32 cellular contexts compared by ENCODE assay signal in the genomic region with DNA sequence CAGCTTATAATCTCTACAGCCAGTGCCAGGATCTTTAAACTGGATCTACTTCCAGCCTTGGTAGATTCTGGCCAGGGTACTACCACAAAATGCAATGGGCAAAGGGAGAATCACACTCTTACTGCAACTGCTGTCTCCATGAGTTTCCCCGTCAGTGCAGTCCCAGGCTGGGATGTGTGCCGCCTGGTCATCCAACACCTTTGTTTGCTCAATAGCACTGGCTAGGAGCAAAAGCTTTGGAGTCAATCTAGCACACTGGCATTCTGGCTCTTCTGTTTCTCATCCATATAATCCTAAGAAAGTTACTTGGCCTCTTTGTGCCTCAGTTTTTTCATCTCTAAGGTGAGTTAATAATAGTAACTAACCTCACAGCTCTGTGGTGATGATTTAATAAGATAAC.
"Had no signal": no experiment of that assay in that cellular context is flagged by ENCODE, and none has a peak within 500 bp of the region (broad histone marks: within the 10 kb centered on the region; RNA-seq: fewer than 3 reads in every experiment).

No MANE protein-coding gene starts in this region.

- H3K9me3 Mint-ChIP-seq: activated CD4-positive, alpha-beta T cell treated with anti-CD3 and anti-CD28 coated beads, Interleukin-2, amount 10 ng/mL, durations not matched to agents 24 days and 14 days; activated naive CD4-positive, alpha-beta T cell treated with anti-CD3 and anti-CD28 coated beads, Interleukin-2, amount 50 U/mL, for 24 hours; activated naive CD8-positive, alpha-beta T cell treated with anti-CD3 and anti-CD28 coated beads, Interleukin-2, amount 10 ng/mL, durations not matched to agents 7 days and 5 days; activated T-cell treated with anti-CD3 and anti-CD28 coated beads, Interleukin-2, amount 50 U/mL, for 72 hours; activated T-helper 17 cell treated with anti-CD3 and anti-CD28 coated beads, Interleukin-2, amount 50 U/mL, for 72 hours had no signal

- H3K4me3 Mint-ChIP-seq: activated CD4-positive, alpha-beta T cell treated with anti-CD3 and anti-CD28 coated beads, Interleukin-2, amount 10 ng/mL, durations not matched to agents 24 days and 14 days; activated CD8-positive, alpha-beta T cell treated with anti-CD3 and anti-CD28 coated beads for 36 hours; activated naive CD4-positive, alpha-beta T cell treated with anti-CD3 and anti-CD28 coated beads, Interleukin-2, amount 50 U/mL, for 24 hours; activated naive CD8-positive, alpha-beta T cell treated with anti-CD3 and anti-CD28 coated beads, Interleukin-2, amount 10 ng/mL, durations not matched to agents 7 days and 5 days; activated T-cell treated with anti-CD3 and anti-CD28 coated beads, Interleukin-2, amount 50 U/mL, for 72 hours; activated T-helper 17 cell treated with anti-CD3 and anti-CD28 coated beads, Interleukin-2, amount 50 U/mL, for 72 hours had no signal

- H3K4me3 ChIP-seq: ascending aorta had no signal

- H3K9me3 ChIP-seq: ascending aorta had no signal

- H3K27ac Mint-ChIP-seq: activated CD4-positive, alpha-beta T cell treated with anti-CD3 and anti-CD28 coated beads, Interleukin-2, amount 10 ng/mL, durations not matched to agents 24 days and 14 days; activated CD8-positive, alpha-beta T cell treated with anti-CD3 and anti-CD28 coated beads for 36 hours; activated naive CD4-positive, alpha-beta T cell treated with anti-CD3 and anti-CD28 coated beads, Interleukin-2, amount 50 U/mL, for 24 hours; activated naive CD8-positive, alpha-beta T cell treated with anti-CD3 and anti-CD28 coated beads, Interleukin-2, amount 10 ng/mL, durations not matched to agents 7 days and 5 days; activated T-cell treated with anti-CD3 and anti-CD28 coated beads, Interleukin-2, amount 50 U/mL, for 72 hours; activated T-helper 17 cell treated with anti-CD3 and anti-CD28 coated beads, Interleukin-2, amount 50 U/mL, for 72 hours had no signal

- DNase-seq: activated CD4-positive, alpha-beta T cell treated with anti-CD3 and anti-CD28 coated beads, Interleukin-2, amount 10 ng/mL, durations not matched to agents 24 days and 14 days; activated CD4-positive, alpha-beta T cell treated with anti-CD3 and anti-CD28 coated beads, Interleukin-2, amount 50 U/mL, for 4 hours; activated CD8-positive, alpha-beta T cell treated with anti-CD3 and anti-CD28 coated beads for 36 hours; activated effector memory CD4-positive, alpha-beta T cell treated with anti-CD3 and anti-CD28 coated beads, Interleukin-2, amount 50 U/mL, for 16 hours; activated naive CD4-positive, alpha-beta T cell treated with Interleukin-2 at 50 U/mL for 16 hours; activated naive CD8-positive, alpha-beta T cell treated with anti-CD3 and anti-CD28 coated beads, Interleukin-2, amount 10 ng/mL, durations not matched to agents 7 days and 5 days; activated T-cell treated with anti-CD3 and anti-CD28 coated beads, Interleukin-2, amount 50 U/mL, for 1 hour; activated T-cell treated with anti-CD3 and anti-CD28 coated beads, Interleukin-2, amount 50 U/mL, for 72 hours; amygdala; central memory CD4-positive, alpha-beta T cell; Kasumi-1; KG1; MM.1S; MV-4-11; NCI-H1092; NCI-H1436 treated with DMSO at 0.1 percent for 48 hours; NCI-H1694 treated with DMSO at 0.1 percent for 48 hours; NCI-H2029; NCI-H510A; NCI-H526; NCI-H748 treated with DMSO at 0.1 percent for 48 hours; NK-92 treated with Interleukin-12 subunit alpha and Interleukin-12 subunit beta, amount 100 ng/mL, for 24 hours; PC-3; Right ventricle myocardium superior; SW 1271; T-helper 1 cell; T-helper 2 cell; T-helper 9 cell; WERI-Rb-1 had no signal

- H3K27me3 ChIP-seq: ascending aorta had no signal

- H3K4me1 ChIP-seq: ascending aorta had no signal

- H3K27ac ChIP-seq: ascending aorta, WERI-Rb-1 had no signal

- H3K36me3 ChIP-seq: ascending aorta, WERI-Rb-1 had no signal

- H3K4me1 Mint-ChIP-seq: activated CD4-positive, alpha-beta T cell treated with anti-CD3 and anti-CD28 coated beads, Interleukin-2, amount 10 ng/mL, durations not matched to agents 24 days and 14 days; activated naive CD4-positive, alpha-beta T cell treated with anti-CD3 and anti-CD28 coated beads, Interleukin-2, amount 50 U/mL, for 24 hours; activated naive CD8-positive, alpha-beta T cell treated with anti-CD3 and anti-CD28 coated beads, Interleukin-2, amount 10 ng/mL, durations not matched to agents 7 days and 5 days; activated T-helper 17 cell treated with anti-CD3 and anti-CD28 coated beads, Interleukin-2, amount 50 U/mL, for 72 hours had no signal

- H3K36me3 Mint-ChIP-seq: activated naive CD4-positive, alpha-beta T cell treated with anti-CD3 and anti-CD28 coated beads, Interleukin-2, amount 50 U/mL, for 24 hours; activated naive CD8-positive, alpha-beta T cell treated with anti-CD3 and anti-CD28 coated beads, Interleukin-2, amount 10 ng/mL, durations not matched to agents 7 days and 5 days had no signal

- H3K27me3 Mint-ChIP-seq: activated CD4-positive, alpha-beta T cell treated with anti-CD3 and anti-CD28 coated beads, Interleukin-2, amount 10 ng/mL, durations not matched to agents 24 days and 14 days; activated CD8-positive, alpha-beta T cell treated with anti-CD3 and anti-CD28 coated beads for 36 hours; activated naive CD4-positive, alpha-beta T cell treated with anti-CD3 and anti-CD28 coated beads, Interleukin-2, amount 50 U/mL, for 24 hours; activated naive CD8-positive, alpha-beta T cell treated with anti-CD3 and anti-CD28 coated beads, Interleukin-2, amount 10 ng/mL, durations not matched to agents 7 days and 5 days; activated T-helper 17 cell treated with anti-CD3 and anti-CD28 coated beads, Interleukin-2, amount 50 U/mL, for 72 hours had no signal

- ATAC-seq: activated CD8-positive, alpha-beta T cell treated with anti-CD3 and anti-CD28 coated beads for 36 hours; activated T-cell treated with anti-CD3 and anti-CD28 coated beads, Interleukin-2, amount 50 U/mL, for 72 hours; activated T-helper 17 cell treated with anti-CD3 and anti-CD28 coated beads, Interleukin-2, amount 50 U/mL, for 72 hours; PC-3 had no signal
